8 cellular contexts compared by ENCODE assay signal in the genomic region with DNA sequence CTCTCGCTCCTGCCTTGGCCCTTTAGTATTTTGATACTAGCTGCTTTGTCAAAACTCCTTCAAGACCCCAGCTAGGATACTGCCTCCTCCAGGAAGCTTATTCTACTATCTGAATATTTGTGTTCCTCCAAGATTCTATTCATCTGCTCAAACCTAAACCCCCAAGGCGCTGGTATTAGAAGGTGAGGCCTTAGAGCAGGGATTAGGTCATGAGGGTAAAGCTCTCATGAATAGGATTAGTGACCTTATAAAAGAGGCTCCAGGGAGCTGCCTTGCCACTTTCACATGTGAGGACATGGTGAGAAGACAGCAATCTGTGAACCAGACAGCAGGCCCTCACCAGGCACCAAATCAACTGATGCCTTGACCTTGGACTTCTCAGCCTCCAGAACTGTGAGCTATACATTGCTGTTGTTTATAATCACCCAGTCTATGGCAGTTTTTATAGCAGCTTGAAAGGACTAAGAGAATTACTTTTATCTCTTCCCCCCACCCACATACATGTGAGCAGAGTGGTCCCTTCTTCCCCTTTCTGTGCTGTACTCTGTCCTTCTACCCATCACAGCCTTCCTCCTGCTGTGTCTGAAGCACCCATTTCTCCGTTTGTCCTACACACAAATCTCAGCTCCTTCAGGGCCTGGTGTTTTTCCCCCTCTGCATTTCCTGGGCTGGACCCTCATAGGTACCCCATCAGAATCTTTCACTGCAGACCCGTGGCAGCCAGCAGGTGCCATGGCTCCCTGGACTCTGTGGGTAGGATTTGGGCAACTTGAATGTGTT. TPM values are rescaled to one million over a fixed set of nuclear protein-coding genes. Genes with fewer than 3 reads are reported as not detected.
DNase-seq lines count a peak whose midpoint lies in the region; ATAC-seq and TF ChIP-seq lines count a peak whose summit lies in the region.

No MANE protein-coding gene starts in this region.

- no peaks in the 10 kb centered on the region for H3K36me3 Mint-ChIP-seq in activated naive CD4-positive, alpha-beta T cell treated with anti-CD3 and anti-CD28 coated beads, Interleukin-2, amount 10 ng/mL, durations not matched to agents 7 days and 5 days

- H3K4me1 ChIP-seq in RWPE2 (ENCODE audit: insufficient read depth, poor library complexity, severe bottlenecking): peaks cover 43% of the 10 kb centered on the region
- peaks cover 71% of the 10 kb centered on the region for H3K4me1 ChIP-seq in hepatocyte (ENCODE audit: insufficient read depth)
- H3K4me1 ChIP-seq in tibial artery: peaks cover 4 to 86% (median 70%) of the 10 kb centered on the region in 4 donors

- CTCF ChIA-PET in activated naive CD4-positive, alpha-beta T cell treated with anti-CD3 and anti-CD28 coated beads, Interleukin-2, amount 10 ng/mL, durations not matched to agents 7 days and 5 days (lab: Charles Lee): interaction anchor here (0.6 to 0.8 kb wide), 3 partner anchors 17 to 220 kb away, joined by 3 read pairs; no protein-coding TSS in a partner anchor

- no peak overlapping the region for H3K4me3 Mint-ChIP-seq in activated naive CD4-positive, alpha-beta T cell treated with anti-CD3 and anti-CD28 coated beads, Interleukin-2, amount 10 ng/mL, durations not matched to agents 7 days and 5 days

- TF ChIP-seq CTCF in RWPE2 (IDR thresholded peaks at IDR 0.05; ENCODE audit: poor library complexity, severe bottlenecking): no peak
- TF ChIP-seq CTCF in hepatocyte (IDR thresholded peaks at IDR 0.05; ENCODE audit: poor library complexity): no peak
- TF ChIP-seq CTCF in tibial artery (IDR thresholded peaks at IDR 0.05): no peak

- intact Hi-C loops in tibial artery (cut with DNase I; ENCODE audit: low total_unique reads): no loop called here

- H3K9me3 Mint-ChIP-seq in activated naive CD4-positive, alpha-beta T cell treated with anti-CD3 and anti-CD28 coated beads, Interleukin-2, amount 10 ng/mL, durations not matched to agents 7 days and 5 days: no peaks in the 10 kb centered on the region

- DNase-seq in activated naive CD4-positive, alpha-beta T cell treated with anti-CD3 and anti-CD28 coated beads, Interleukin-2, amount 10 ng/mL, durations not matched to agents 7 days and 5 days: peak; percentile 11
- no peak for DNase-seq in activated naive CD4-positive, alpha-beta T cell treated with Interleukin-2 at 50 U/mL for 16 hours
- DNase-seq in RWPE2 (ENCODE audit: low spot score): no peak
- DNase-seq in hepatocyte (ENCODE audit: low spot score): no peak
- DNase-seq in tibial artery: peak in 1 of 2 donors; percentile 48
- DNase-seq in NOMO-1 treated with DMSO at 0.1 percent for 48 hours (lab: John Stamatoyannopoulos, UW; ENCODE audit: unreplicated experiment): no peak
- no peak for DNase-seq in ACHN
- no peak for DNase-seq in HT-29 (ENCODE audit: low spot score)

- no peaks in the 10 kb centered on the region for H3K9me2 ChIP-seq in hepatocyte (replicated peaks; ENCODE audit: insufficient read depth)

- in situ Hi-C loops in ACHN (cut with HindIII; ENCODE audit: low pct_ligation_motif_present, low pct_unique_long_range_greater_than_20kb, low sequenced_read_pairs): no loop called here

- H3K27me3 ChIP-seq in RWPE2 (ENCODE audit: insufficient read depth, poor library complexity, severe bottlenecking) (no peaks in the 10 kb centered on the region), hepatocyte (no peaks in the 10 kb centered on the region), tibial artery (no peaks in the 10 kb centered on the region)

- H3K36me3 ChIP-seq in RWPE2 (ENCODE audit: low read depth): no peaks in the 10 kb centered on the region
- H3K36me3 ChIP-seq in hepatocyte (replicated peaks; ENCODE audit: insufficient read depth, low read depth): no peaks in the 10 kb centered on the region
- no peaks in the 10 kb centered on the region for H3K36me3 ChIP-seq in tibial artery

- H3K27ac ChIP-seq in RWPE2 (ENCODE audit: poor library complexity, severe bottlenecking) (peak overlapping the region; percentile 88), hepatocyte (peak overlapping the region; percentile 88), tibial artery (peak overlapping the region; percentile 91)

- H3K4me1 Mint-ChIP-seq in activated naive CD4-positive, alpha-beta T cell treated with anti-CD3 and anti-CD28 coated beads, Interleukin-2, amount 10 ng/mL, durations not matched to agents 7 days and 5 days: no peaks in the 10 kb centered on the region

- H3K79me2 ChIP-seq in hepatocyte: no peaks in the 10 kb centered on the region

- no peaks in the 10 kb centered on the region for H4K20me1 ChIP-seq in hepatocyte (ENCODE audit: insufficient read depth, poor library complexity, severe bottlenecking)

- H3K4me2 ChIP-seq in hepatocyte: no peak overlapping the region

- H3K27me3 Mint-ChIP-seq in activated naive CD4-positive, alpha-beta T cell treated with anti-CD3 and anti-CD28 coated beads, Interleukin-2, amount 10 ng/mL, durations not matched to agents 7 days and 5 days: no peaks in the 10 kb centered on the region

- H2AFZ ChIP-seq in hepatocyte: no peak overlapping the region

- ATAC-seq in RWPE2 (ENCODE audit: low read depth): no peak

- WGBS in hepatocyte (ENCODE audit: low lambda C conversion rate, missing lambda C conversion rate): 84% methylated on average over 4 of the region's 4 CpGs

- no peak overlapping the region for H3K27ac Mint-ChIP-seq in activated naive CD4-positive, alpha-beta T cell treated with anti-CD3 and anti-CD28 coated beads, Interleukin-2, amount 10 ng/mL, durations not matched to agents 7 days and 5 days

- H3K9me3 ChIP-seq in RWPE2 (ENCODE audit: severe bottlenecking) (no peaks in the 10 kb centered on the region), hepatocyte (ENCODE audit: low read depth) (no peaks in the 10 kb centered on the region), tibial artery (no peaks in the 10 kb centered on the region)

- no peak overlapping the region for H3K4me3 ChIP-seq in RWPE2 (ENCODE audit: severe bottlenecking)
- H3K4me3 ChIP-seq in hepatocyte: no peak overlapping the region
- H3K4me3 ChIP-seq in tibial artery: no peak overlapping the region

RNA-seq across cellular contexts. Expression of gene HS1BP3, which starts 54.5 kb away (rescaled TPM):
- 25.8 and 26.8 TPM in 2 replicates for total RNA-seq in hepatocyte
- 26.3 and 29.6 TPM in 2 replicates for polyA plus RNA-seq in hepatocyte
- total RNA-seq in HT-29 (2014; rRNA removed; shearing (Covaris generic)): 22.6 and 23.0 TPM in 2 replicates
